In the genomic region with DNA sequence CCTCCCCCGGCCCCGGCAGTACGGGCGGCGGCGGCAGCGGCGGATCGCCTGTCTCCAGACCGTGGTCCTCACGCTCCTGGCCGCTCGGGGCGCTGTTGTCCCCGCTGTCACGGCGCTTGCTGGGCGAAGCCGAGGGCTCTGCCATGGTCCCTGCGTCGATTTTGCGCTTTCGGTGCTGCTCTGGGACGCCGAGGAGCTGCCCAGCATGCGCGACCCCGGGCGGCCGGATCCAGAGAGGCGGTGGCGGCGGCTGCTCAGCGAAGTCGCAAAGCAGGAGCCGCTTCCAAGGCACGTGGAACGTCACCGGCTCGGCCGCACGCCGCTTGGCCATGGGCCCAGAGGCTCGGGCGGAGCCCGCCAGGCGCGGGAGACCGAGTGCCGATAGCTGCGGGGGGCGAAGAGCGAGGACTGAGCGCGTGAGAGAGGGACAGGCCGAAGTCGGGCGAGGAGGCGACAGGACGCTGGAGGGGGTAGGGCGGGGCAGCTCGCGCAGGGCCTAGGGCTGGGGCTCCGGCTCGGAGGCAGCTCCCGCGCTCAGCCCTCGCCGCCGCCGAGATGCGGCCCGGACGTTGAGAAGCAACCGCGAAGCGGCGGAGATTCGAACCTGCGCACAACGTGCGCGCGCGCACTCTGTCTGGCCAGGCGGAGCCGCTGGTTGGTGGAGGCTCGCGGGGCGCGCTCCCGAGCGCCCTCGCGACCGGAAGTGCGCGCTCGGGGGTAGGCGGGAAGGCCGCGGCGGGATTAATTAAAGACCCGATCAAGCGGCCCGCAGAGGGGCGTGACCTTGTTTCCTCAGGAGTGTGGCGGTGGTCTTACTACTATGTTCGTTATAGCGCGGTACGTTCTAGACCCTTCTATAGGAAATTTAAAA, we compare ENCODE assay signal across 8 cellular contexts. TPM values are rescaled to one million over a fixed set of nuclear protein-coding genes. Genes with fewer than 3 reads are reported as not detected.
DNase-seq lines count a peak whose midpoint lies in the region; ATAC-seq and TF ChIP-seq lines count a peak whose summit lies in the region.

A gene with protein sequence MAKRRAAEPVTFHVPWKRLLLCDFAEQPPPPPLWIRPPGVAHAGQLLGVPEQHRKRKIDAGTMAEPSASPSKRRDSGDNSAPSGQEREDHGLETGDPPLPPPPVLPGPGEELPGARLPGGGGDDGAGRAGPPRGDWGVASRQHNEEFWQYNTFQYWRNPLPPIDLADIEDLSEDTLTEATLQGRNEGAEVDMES (minus strand): TSS at position 632 of the 871 bp plus-strand sequence. CDS start 301 bp downstream, at position 331.

- ATAC-seq in CD4-positive, alpha-beta T cell (ENCODE audit: poor library complexity) = peak; percentile 88
- peak; percentile 94 for ATAC-seq in GM19397 (IDR thresholded peaks at IDR 0.05; ENCODE audit: unreplicated experiment)
- ATAC-seq in HG03565 (IDR thresholded peaks at IDR 0.05; ENCODE audit: unreplicated experiment) = peak; percentile 82
- ATAC-seq in right lobe of liver = peak; percentile 96 to 99 (median 98)

- no peaks in the 10 kb centered on the region for H3K9me3 ChIP-seq in CD4-positive, alpha-beta T cell (ENCODE audit: control insufficient read depth, low read length)
- no peaks in the 10 kb centered on the region for H3K9me3 ChIP-seq in right lobe of liver

- H3K27ac ChIP-seq in CD4-positive, alpha-beta T cell (ENCODE audit: low read depth, low read length) = peak within 1 kb of the TSS; percentile 83
- peak within 1 kb of the TSS; percentile 94 for H3K27ac ChIP-seq in right lobe of liver

- peak; percentile 80 for TF ChIP-seq CTCF in CD4-positive, alpha-beta T cell (IDR thresholded peaks at IDR 0.05)
- peak; percentile 75 to 88 (median 82) for TF ChIP-seq CTCF in right lobe of liver (IDR thresholded peaks at IDR 0.05)

- CTCF ChIA-PET in CD4-positive, alpha-beta T cell (lab: Charles Lee) = interaction anchor here (0.6 to 2.7 kb wide), 25 partner anchors 9 to 1442 kb away, joined by 3 to 31 read pairs (median 4); a partner anchor contains a TSS

- peaks cover 4% of the 10 kb centered on the region for H3K36me3 Mint-ChIP-seq in CD4-positive, alpha-beta T cell (ENCODE audit: low read depth)
- peaks cover 18% of the 10 kb centered on the region for H3K36me3 Mint-ChIP-seq in dendritic cell treated with granulocyte-macrophage colony-stimulating factor and Interleukin-4, amounts not matched to agents 40 ng/mL and 50 ng/mL, for 4 days (ENCODE audit: low read depth)

- 0% methylated on average over 12 of the region's 112 CpGs for WGBS in right lobe of liver (ENCODE audit: insufficient coverage, low coverage, low lambda C conversion rate, missing lambda C conversion rate)

- peak within 1 kb of the TSS; percentile 99 for H3K4me3 Mint-ChIP-seq in CD4-positive, alpha-beta T cell
- H3K4me3 Mint-ChIP-seq in dendritic cell treated with granulocyte-macrophage colony-stimulating factor and Interleukin-4, amounts not matched to agents 40 ng/mL and 50 ng/mL, for 4 days = peak within 1 kb of the TSS; percentile 94

- peaks cover 28% of the 10 kb centered on the region for H3K4me1 Mint-ChIP-seq in CD4-positive, alpha-beta T cell (ENCODE audit: low read depth)
- peaks cover 8% of the 10 kb centered on the region for H3K4me1 Mint-ChIP-seq in dendritic cell treated with granulocyte-macrophage colony-stimulating factor and Interleukin-4, amounts not matched to agents 40 ng/mL and 50 ng/mL, for 4 days (ENCODE audit: low read depth)

- POLR2A ChIA-PET in CD4-positive, alpha-beta T cell (lab: Charles Lee) = interaction anchor here (0.6 to 7.0 kb wide), 22 partner anchors 13 to 1451 kb away, joined by 3 to 95 read pairs (median 4); a partner anchor contains a TSS

- no peaks in the 10 kb centered on the region for H3K27me3 Mint-ChIP-seq in CD4-positive, alpha-beta T cell
- H3K27me3 Mint-ChIP-seq in dendritic cell treated with granulocyte-macrophage colony-stimulating factor and Interleukin-4, amounts not matched to agents 40 ng/mL and 50 ng/mL, for 4 days = peaks cover 4% of the 10 kb centered on the region

- no peaks in the 10 kb centered on the region for H3K36me3 ChIP-seq in right lobe of liver

- no peak for TF ChIP-seq POLR2A in right lobe of liver (IDR thresholded peaks at IDR 0.05)

- no peaks in the 10 kb centered on the region for H3K4me1 ChIP-seq in right lobe of liver

- no peaks in the 10 kb centered on the region for H3K27me3 ChIP-seq in CD4-positive, alpha-beta T cell (ENCODE audit: control insufficient read depth, insufficient read depth, low read length)
- H3K27me3 ChIP-seq in right lobe of liver = no peaks in the 10 kb centered on the region

- DNase-seq in CD4-positive, alpha-beta T cell = peak; percentile 84 to 91 (median 88)
- DNase-seq in NCI-H748 (lab: John Stamatoyannopoulos, UW; ENCODE audit: unreplicated experiment) (peak; percentile 89), right lobe of liver (peak; percentile 91 to 95 (median 94))
- DNase-seq in activated CD4-positive, alpha-beta T cell treated with anti-CD3 and anti-CD28 coated beads, Interleukin-2, amount 50 U/mL, for 1 hour = peak; percentile 93
- DNase-seq in stimulated activated CD4-positive, alpha-beta T cell treated with anti-CD3 and anti-CD28 coated beads, Interleukin-4, amount 100 ng/mL, for 4 hours = peak; percentile 88 to 93

- peak within 1 kb of the TSS; percentile 87 for H3K27ac Mint-ChIP-seq in CD4-positive, alpha-beta T cell
- peak within 1 kb of the TSS; percentile 98 for H3K27ac Mint-ChIP-seq in dendritic cell treated with granulocyte-macrophage colony-stimulating factor and Interleukin-4, amounts not matched to agents 40 ng/mL and 50 ng/mL, for 4 days

- intact Hi-C loops in CD4-positive, alpha-beta T cell (cut with DNase I, micrococcal nuclease) = loop anchor here (1.0 to 10.0 kb wide), 7 partner anchors 50 to 1442 kb away; a partner anchor contains a TSS
- intact Hi-C loops in dendritic cell treated with granulocyte-macrophage colony-stimulating factor and Interleukin-4, amounts not matched to agents 40 ng/mL and 50 ng/mL, for 4 days (cut with micrococcal nuclease) = loop anchor here (1.0 to 5.0 kb wide), 2 partner anchors 76 to 135 kb away; a partner anchor contains a TSS
- intact Hi-C loops in right lobe of liver (cut with DNase I) = no loop called here

- H3K4me3 ChIP-seq in right lobe of liver = peak within 1 kb of the TSS; percentile 78 to 93 (median 91)

- no peaks in the 10 kb centered on the region for H3K9me3 Mint-ChIP-seq in CD4-positive, alpha-beta T cell
- no peaks in the 10 kb centered on the region for H3K9me3 Mint-ChIP-seq in dendritic cell treated with granulocyte-macrophage colony-stimulating factor and Interleukin-4, amounts not matched to agents 40 ng/mL and 50 ng/mL, for 4 days

RNA-seq across cellular contexts. Expression of the gene that starts here (rescaled TPM):
- 1 to 10 TPM; 3.0 TPM for total RNA-seq in CD4-positive, alpha-beta T cell
- 1 to 10 TPM; 1.6 to 4.0 (median 3.0) TPM for total RNA-seq in right lobe of liver

Comparison
In these comparisons a context has a peak if more than half of its experiments do, and no peak if none do; other contexts are left out.
1. Peak in every context shown above with its lines: DNase-seq, ATAC-seq, H3K4me3 ChIP-seq and H3K27ac ChIP-seq.
2. intact Hi-C loops: an anchor here in CD4-positive, alpha-beta T cell (1.0 to 10.0 kb wide) and dendritic cell treated with granulocyte-macrophage colony-stimulating factor and Interleukin-4, amounts not matched to agents 40 ng/mL and 50 ng/mL, for 4 days (1.0 to 5.0 kb wide); none called in right lobe of liver.